ENCODE assay signal across 1 cellular context in the genomic region with DNA sequence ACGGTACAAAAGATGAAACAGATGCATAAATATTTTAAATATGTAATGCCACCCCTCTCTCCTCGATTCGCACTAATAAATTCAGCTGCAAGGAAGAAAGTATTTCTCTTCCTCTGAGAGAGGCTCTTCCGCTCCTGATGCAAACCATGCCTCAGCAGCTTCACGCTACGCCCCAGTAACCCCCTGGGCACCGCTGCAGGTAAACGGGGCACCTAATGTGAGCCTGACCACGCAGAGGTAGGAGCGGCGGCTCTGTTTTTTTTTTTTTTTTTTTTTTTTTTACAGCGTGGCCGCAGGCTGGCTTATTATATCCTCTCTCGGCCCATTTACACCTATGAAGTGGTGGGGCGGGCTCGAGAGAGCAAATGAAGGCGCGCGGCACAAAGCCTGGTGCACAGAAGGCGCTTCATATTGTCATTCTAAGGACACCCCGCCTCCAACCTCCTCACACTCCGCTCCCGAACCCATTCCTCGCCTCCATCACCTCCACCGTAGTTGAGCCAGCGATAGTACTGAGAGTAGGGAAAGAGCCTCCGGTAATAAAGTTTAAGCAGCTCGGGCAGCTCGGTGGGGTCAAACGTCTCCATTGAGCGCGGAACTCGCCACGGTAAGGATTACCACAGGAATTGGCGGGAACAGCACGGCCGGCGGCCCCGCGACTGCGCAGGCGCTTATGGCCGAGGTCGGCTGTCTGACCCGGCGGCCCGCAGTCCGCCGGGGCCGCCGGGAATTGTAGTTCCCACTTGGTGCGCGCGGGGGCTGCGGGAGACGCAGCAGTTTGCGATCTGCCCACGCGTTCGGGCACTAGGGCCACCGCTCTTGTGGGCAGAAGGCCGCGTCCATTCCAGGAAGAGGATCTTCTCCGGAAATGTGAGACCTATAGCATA.
TF ChIP-seq lines count a peak whose summit lies in the region.

A gene (minus strand): TSS at position 612 of the 887 bp plus-strand sequence. CDS start 25 bp downstream, at position 587.

TF ChIP-seq in HepG2, 621 proteins besides CTCF, POLR2A, EP300 and RAD21 (continued from another document and continues in another):
- TF ChIP-seq, protein P1, sequence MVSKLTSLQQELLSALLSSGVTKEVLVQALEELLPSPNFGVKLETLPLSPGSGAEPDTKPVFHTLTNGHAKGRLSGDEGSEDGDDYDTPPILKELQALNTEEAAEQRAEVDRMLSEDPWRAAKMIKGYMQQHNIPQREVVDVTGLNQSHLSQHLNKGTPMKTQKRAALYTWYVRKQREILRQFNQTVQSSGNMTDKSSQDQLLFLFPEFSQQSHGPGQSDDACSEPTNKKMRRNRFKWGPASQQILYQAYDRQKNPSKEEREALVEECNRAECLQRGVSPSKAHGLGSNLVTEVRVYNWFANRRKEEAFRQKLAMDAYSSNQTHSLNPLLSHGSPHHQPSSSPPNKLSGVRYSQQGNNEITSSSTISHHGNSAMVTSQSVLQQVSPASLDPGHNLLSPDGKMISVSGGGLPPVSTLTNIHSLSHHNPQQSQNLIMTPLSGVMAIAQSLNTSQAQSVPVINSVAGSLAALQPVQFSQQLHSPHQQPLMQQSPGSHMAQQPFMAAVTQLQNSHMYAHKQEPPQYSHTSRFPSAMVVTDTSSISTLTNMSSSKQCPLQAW (CRISPR knock-in tag; IDR thresholded peaks at IDR 0.05) = peak; percentile 59; the same call in 1 of the 2 replicates
- TF ChIP-seq MIER2 (CRISPR knock-in tag; IDR thresholded peaks at IDR 0.05) = peak; percentile 68; the same call in 1 of the 2 replicates
- no peak for TF ChIP-seq TEAD2 (CRISPR knock-in tag; IDR thresholded peaks at IDR 0.05)
- TF ChIP-seq ZNF143 (CRISPR knock-in tag; IDR thresholded peaks at IDR 0.05) = peak; percentile 94
- 0 out of 2 replicates have a peak, but pooled peaks have one; percentile 27 for TF ChIP-seq ZNF792 (CRISPR knock-in tag; IDR thresholded peaks at IDR 0.05)
- TF ChIP-seq RNF2 (conservative IDR thresholded peaks at IDR 0.05; ENCODE audit: low read depth) = peak; percentile 59; the same call in 1 of the 2 replicates
- TF ChIP-seq, protein P2, sequence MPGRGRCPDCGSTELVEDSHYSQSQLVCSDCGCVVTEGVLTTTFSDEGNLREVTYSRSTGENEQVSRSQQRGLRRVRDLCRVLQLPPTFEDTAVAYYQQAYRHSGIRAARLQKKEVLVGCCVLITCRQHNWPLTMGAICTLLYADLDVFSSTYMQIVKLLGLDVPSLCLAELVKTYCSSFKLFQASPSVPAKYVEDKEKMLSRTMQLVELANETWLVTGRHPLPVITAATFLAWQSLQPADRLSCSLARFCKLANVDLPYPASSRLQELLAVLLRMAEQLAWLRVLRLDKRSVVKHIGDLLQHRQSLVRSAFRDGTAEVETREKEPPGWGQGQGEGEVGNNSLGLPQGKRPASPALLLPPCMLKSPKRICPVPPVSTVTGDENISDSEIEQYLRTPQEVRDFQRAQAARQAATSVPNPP (CRISPR knock-in tag; IDR thresholded peaks at IDR 0.05) = 0 out of 2 replicates have a peak, but pooled peaks have one; percentile 45
- TF ChIP-seq ZNF317 (CRISPR knock-in tag; IDR thresholded peaks at IDR 0.05) = peak; percentile 15; the same call in 1 of the 2 replicates
- TF ChIP-seq, protein P3, sequence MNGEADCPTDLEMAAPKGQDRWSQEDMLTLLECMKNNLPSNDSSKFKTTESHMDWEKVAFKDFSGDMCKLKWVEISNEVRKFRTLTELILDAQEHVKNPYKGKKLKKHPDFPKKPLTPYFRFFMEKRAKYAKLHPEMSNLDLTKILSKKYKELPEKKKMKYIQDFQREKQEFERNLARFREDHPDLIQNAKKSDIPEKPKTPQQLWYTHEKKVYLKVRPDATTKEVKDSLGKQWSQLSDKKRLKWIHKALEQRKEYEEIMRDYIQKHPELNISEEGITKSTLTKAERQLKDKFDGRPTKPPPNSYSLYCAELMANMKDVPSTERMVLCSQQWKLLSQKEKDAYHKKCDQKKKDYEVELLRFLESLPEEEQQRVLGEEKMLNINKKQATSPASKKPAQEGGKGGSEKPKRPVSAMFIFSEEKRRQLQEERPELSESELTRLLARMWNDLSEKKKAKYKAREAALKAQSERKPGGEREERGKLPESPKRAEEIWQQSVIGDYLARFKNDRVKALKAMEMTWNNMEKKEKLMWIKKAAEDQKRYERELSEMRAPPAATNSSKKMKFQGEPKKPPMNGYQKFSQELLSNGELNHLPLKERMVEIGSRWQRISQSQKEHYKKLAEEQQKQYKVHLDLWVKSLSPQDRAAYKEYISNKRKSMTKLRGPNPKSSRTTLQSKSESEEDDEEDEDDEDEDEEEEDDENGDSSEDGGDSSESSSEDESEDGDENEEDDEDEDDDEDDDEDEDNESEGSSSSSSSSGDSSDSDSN (CRISPR knock-in tag; IDR thresholded peaks at IDR 0.05) = peak; percentile 56
- TF ChIP-seq, protein P4, sequence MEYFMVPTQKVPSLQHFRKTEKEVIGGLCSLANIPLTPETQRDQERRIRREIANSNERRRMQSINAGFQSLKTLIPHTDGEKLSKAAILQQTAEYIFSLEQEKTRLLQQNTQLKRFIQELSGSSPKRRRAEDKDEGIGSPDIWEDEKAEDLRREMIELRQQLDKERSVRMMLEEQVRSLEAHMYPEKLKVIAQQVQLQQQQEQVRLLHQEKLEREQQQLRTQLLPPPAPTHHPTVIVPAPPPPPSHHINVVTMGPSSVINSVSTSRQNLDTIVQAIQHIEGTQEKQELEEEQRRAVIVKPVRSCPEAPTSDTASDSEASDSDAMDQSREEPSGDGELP (IDR thresholded peaks at IDR 0.05; ENCODE audit: borderline replicate concordance, low read depth) = peak; percentile 52; the same call in 1 of the 2 replicates
- TF ChIP-seq POGZ (CRISPR knock-in tag; IDR thresholded peaks at IDR 0.05) = peak; percentile 25; the same call in 1 of the 2 replicates
- TF ChIP-seq ZNF430 (CRISPR knock-in tag; IDR thresholded peaks at IDR 0.05) = peak; percentile 30; the same call in 1 of the 2 replicates
- peak; percentile 17 for TF ChIP-seq HNRNPLL (IDR thresholded peaks at IDR 0.05; ENCODE audit: low read depth, low read length, poor library complexity, severe bottlenecking)
- no peak for TF ChIP-seq TBX3 (IDR thresholded peaks at IDR 0.05; ENCODE audit: borderline replicate concordance)
- peak; percentile 48; the same call in 1 of the 2 replicates for TF ChIP-seq AHR (CRISPR knock-in tag; IDR thresholded peaks at IDR 0.05)
- 0 out of 2 replicates have a peak, but pooled peaks have one; percentile 41 for TF ChIP-seq TARDBP (CRISPR knock-in tag; IDR thresholded peaks at IDR 0.05)
- no peak for TF ChIP-seq ZBTB7A (CRISPR knock-in tag; IDR thresholded peaks at IDR 0.05)
- TF ChIP-seq, protein P5, sequence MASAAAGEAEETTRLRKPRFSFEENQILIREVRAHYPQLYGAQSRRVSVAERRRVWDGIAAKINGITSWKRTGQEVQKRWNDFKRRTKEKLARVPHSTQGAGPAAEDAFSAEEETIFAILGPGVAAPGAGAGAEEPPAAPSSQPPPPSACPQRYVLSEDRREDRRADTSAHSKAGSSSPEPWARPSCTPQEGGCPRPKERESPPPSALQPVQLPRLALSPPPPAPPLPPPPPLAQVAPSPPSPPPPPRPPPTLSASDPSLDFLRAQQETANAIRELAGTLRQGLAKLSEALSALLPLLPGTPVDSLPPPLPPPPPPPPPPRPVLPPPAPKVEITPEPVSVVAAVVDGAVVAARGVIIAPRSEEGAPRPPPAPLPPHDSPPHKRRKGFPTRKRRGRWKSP (CRISPR knock-in tag; IDR thresholded peaks at IDR 0.05) = peak; percentile 84
- TF ChIP-seq ZNF841 (CRISPR knock-in tag; IDR thresholded peaks at IDR 0.05; ENCODE audit: borderline replicate concordance) = peak; percentile 22; the same call in 1 of the 2 replicates
- TF ChIP-seq DMAP1 (CRISPR knock-in tag; IDR thresholded peaks at IDR 0.05) = peak; percentile 60; the same call in 1 of the 2 replicates
- TF ChIP-seq GATAD1 (CRISPR knock-in tag; IDR thresholded peaks at IDR 0.05) = peak; percentile 76
- TF ChIP-seq KAT8 (CRISPR knock-in tag; IDR thresholded peaks at IDR 0.05) = peak; percentile 60; the same call in 1 of the 2 replicates
- peak; percentile 57; the same call in 1 of the 2 replicates for TF ChIP-seq ATF7-NPFF (CRISPR knock-in tag; IDR thresholded peaks at IDR 0.05; ENCODE audit: low read depth)
- TF ChIP-seq, protein P6, sequence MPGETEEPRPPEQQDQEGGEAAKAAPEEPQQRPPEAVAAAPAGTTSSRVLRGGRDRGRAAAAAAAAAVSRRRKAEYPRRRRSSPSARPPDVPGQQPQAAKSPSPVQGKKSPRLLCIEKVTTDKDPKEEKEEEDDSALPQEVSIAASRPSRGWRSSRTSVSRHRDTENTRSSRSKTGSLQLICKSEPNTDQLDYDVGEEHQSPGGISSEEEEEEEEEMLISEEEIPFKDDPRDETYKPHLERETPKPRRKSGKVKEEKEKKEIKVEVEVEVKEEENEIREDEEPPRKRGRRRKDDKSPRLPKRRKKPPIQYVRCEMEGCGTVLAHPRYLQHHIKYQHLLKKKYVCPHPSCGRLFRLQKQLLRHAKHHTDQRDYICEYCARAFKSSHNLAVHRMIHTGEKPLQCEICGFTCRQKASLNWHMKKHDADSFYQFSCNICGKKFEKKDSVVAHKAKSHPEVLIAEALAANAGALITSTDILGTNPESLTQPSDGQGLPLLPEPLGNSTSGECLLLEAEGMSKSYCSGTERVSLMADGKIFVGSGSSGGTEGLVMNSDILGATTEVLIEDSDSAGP (CRISPR knock-in tag; IDR thresholded peaks at IDR 0.05; ENCODE audit: borderline replicate concordance) = peak; percentile 73; the same call in 1 of the 2 replicates
- peak; percentile 80 for TF ChIP-seq YY1 (IDR thresholded peaks at IDR 0.05; ENCODE audit: insufficient read depth, insufficient replicate concordance, low read depth, low read length)
- TF ChIP-seq, protein P7, sequence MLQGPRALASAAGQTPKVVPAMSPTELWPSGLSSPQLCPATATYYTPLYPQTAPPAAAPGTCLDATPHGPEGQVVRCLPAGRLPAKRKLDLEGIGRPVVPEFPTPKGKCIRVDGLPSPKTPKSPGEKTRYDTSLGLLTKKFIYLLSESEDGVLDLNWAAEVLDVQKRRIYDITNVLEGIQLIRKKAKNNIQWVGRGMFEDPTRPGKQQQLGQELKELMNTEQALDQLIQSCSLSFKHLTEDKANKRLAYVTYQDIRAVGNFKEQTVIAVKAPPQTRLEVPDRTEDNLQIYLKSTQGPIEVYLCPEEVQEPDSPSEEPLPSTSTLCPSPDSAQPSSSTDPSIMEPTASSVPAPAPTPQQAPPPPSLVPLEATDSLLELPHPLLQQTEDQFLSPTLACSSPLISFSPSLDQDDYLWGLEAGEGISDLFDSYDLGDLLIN (CRISPR knock-in tag; IDR thresholded peaks at IDR 0.05; ENCODE audit: borderline replicate concordance) = peak; percentile 40; the same call in 1 of the 2 replicates
- TF ChIP-seq, protein P8, sequence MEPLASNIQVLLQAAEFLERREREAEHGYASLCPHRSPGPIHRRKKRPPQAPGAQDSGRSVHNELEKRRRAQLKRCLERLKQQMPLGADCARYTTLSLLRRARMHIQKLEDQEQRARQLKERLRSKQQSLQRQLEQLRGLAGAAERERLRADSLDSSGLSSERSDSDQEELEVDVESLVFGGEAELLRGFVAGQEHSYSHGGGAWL (CRISPR knock-in tag; IDR thresholded peaks at IDR 0.05) = no peak
- TF ChIP-seq ETV6 (CRISPR knock-in tag; conservative IDR thresholded peaks at IDR 0.05) = 0 out of 2 replicates have a peak, but pooled peaks have one; percentile 50
- TF ChIP-seq, protein P9, sequence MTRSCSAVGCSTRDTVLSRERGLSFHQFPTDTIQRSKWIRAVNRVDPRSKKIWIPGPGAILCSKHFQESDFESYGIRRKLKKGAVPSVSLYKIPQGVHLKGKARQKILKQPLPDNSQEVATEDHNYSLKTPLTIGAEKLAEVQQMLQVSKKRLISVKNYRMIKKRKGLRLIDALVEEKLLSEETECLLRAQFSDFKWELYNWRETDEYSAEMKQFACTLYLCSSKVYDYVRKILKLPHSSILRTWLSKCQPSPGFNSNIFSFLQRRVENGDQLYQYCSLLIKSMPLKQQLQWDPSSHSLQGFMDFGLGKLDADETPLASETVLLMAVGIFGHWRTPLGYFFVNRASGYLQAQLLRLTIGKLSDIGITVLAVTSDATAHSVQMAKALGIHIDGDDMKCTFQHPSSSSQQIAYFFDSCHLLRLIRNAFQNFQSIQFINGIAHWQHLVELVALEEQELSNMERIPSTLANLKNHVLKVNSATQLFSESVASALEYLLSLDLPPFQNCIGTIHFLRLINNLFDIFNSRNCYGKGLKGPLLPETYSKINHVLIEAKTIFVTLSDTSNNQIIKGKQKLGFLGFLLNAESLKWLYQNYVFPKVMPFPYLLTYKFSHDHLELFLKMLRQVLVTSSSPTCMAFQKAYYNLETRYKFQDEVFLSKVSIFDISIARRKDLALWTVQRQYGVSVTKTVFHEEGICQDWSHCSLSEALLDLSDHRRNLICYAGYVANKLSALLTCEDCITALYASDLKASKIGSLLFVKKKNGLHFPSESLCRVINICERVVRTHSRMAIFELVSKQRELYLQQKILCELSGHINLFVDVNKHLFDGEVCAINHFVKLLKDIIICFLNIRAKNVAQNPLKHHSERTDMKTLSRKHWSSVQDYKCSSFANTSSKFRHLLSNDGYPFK (CRISPR knock-in tag; IDR thresholded peaks at IDR 0.05; ENCODE audit: borderline replicate concordance) = peak; percentile 86; the same call in 1 of the 2 replicates
- TF ChIP-seq ZNF891 (CRISPR knock-in tag; IDR thresholded peaks at IDR 0.05) = peak; percentile 72; the same call in 1 of the 2 replicates
- TF ChIP-seq ZNF431 (CRISPR knock-in tag; IDR thresholded peaks at IDR 0.05; ENCODE audit: borderline replicate concordance, low read depth) = 0 out of 2 replicates have a peak, but pooled peaks have one; percentile 77
- TF ChIP-seq ZNF543 (CRISPR knock-in tag; IDR thresholded peaks at IDR 0.05) = 0 out of 2 replicates have a peak, but pooled peaks have one; percentile 14
- TF ChIP-seq ZNF547 (CRISPR knock-in tag; IDR thresholded peaks at IDR 0.05) = peak; percentile 55
- TF ChIP-seq SPEN (CRISPR knock-in tag; IDR thresholded peaks at IDR 0.05; ENCODE audit: low read depth) = peak; percentile 53
- peak; percentile 84 for TF ChIP-seq SALL1 (CRISPR knock-in tag; IDR thresholded peaks at IDR 0.05)
- TF ChIP-seq NR2F2 (IDR thresholded peaks at IDR 0.05; ENCODE audit: borderline replicate concordance, low read depth) = 0 out of 2 replicates have a peak, but pooled peaks have one; percentile 25
- TF ChIP-seq CREM (IDR thresholded peaks at IDR 0.05) = peak; percentile 25; the same call in 1 of the 2 replicates
- TF ChIP-seq CREM (CRISPR knock-in tag; IDR thresholded peaks at IDR 0.05) = no peak
- no peak for TF ChIP-seq ZNF3 (CRISPR knock-in tag; IDR thresholded peaks at IDR 0.05)
- no peak; the same call in 1 of the 2 replicates for TF ChIP-seq ZSCAN29 (CRISPR knock-in tag; conservative IDR thresholded peaks at IDR 0.05)
- no peak; the same call in 1 of the 2 replicates for TF ChIP-seq ZNF749 (CRISPR knock-in tag; IDR thresholded peaks at IDR 0.05; ENCODE audit: borderline replicate concordance)
- 0 out of 2 replicates have a peak, but pooled peaks have one; percentile 46 for TF ChIP-seq ISL2 (CRISPR knock-in tag; IDR thresholded peaks at IDR 0.05)
- TF ChIP-seq, protein P10, sequence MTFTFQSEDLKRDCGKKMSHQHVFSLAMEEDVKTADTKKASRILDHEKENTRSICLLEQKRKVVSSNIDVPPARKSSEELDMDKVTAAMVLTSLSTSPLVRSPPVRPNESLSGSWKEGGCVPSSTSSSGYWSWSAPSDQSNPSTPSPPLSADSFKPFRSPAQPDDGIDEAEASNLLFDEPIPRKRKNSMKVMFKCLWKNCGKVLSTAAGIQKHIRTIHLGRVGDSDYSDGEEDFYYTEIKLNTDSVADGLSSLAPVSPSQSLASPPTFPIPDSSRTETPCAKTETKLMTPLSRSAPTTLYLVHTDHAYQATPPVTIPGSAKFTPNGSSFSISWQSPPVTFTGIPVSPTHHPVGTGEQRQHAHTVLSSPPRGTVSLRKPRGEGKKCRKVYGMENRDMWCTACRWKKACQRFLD (CRISPR knock-in tag; IDR thresholded peaks at IDR 0.05; ENCODE audit: borderline replicate concordance) = 0 out of 2 replicates have a peak, but pooled peaks have one; percentile 30
